In the genomic region with DNA sequence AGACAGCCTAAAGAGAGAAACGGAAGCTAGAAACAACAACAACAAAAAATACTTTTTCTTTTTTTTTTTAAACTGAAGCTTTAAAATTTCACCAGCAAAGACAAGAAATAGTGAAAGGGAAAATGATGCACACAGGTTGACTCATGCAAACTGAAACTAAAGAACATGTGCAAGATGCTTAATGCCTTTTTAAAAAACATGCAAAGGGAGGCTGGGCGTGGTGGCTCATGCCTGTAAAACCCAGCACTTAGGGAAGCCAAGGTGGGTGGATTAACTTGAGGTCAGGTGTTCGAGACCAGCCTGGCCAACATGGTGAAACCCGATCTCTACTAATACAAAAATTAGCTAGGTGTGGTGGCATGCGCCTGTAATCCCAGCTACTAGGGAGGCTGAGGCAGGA, we compare ENCODE assay signal across 13 cellular contexts.
DNase-seq lines count a peak whose midpoint lies in the region; ATAC-seq, FAIRE-seq and TF ChIP-seq lines count a peak whose summit lies in the region.
"Had no signal": no experiment of that assay in that cellular context is flagged by ENCODE, and none has a peak within 500 bp of the region (broad histone marks: within the 10 kb centered on the region; RNA-seq: fewer than 3 reads in every experiment).

No MANE protein-coding gene starts in this region.

- TF ChIP-seq POLR2A in erythroblast (IDR thresholded peaks at IDR 0.05; ENCODE audit: low read length): no peak

- no peaks in the 10 kb centered on the region for H4K20me1 ChIP-seq in MM.1S (ENCODE audit: insufficient read depth, low read length)

- peak; percentile 59 for DNase-seq in MM.1S
- peak; percentile 61 for DNase-seq in stimulated activated CD4-positive, alpha-beta T cell treated with anti-CD3 and anti-CD28 coated beads, Interleukin-4, amount 100 ng/mL, for 1 hour
- no peak for DNase-seq in erythroblast (lab: John Stamatoyannopoulos, UW)
- no peak for DNase-seq in NCI-H69 (lab: John Stamatoyannopoulos, UW)
- no peak for DNase-seq in urothelium cell line (ENCODE audit: low spot score)
- DNase-seq: caudate nucleus, DMS79 treated with DMSO at 0.1 percent for 48 hours had no signal

- no peaks in the 10 kb centered on the region for H3K36me3 ChIP-seq in MM.1S (replicated peaks; ENCODE audit: insufficient read depth, low read length)
- H3K36me3 ChIP-seq: neutrophil had no signal

- H3K9me2 ChIP-seq in MM.1S (replicated peaks; ENCODE audit: insufficient read depth, low read length): no peaks in the 10 kb centered on the region

- no peaks in the 10 kb centered on the region for H3K79me2 ChIP-seq in MM.1S (ENCODE audit: low read length)

- no peaks in the 10 kb centered on the region for H3K27me3 ChIP-seq in MM.1S (replicated peaks; ENCODE audit: insufficient read depth, low read length)
- H3K27me3 ChIP-seq: neutrophil had no signal

- no peaks in the 10 kb centered on the region for H3K9me3 Mint-ChIP-seq in activated naive CD4-positive, alpha-beta T cell treated with anti-CD3 and anti-CD28 coated beads, Interleukin-2, amount 50 U/mL, for 24 hours

- H3K4me3 Mint-ChIP-seq in activated naive CD4-positive, alpha-beta T cell treated with anti-CD3 and anti-CD28 coated beads, Interleukin-2, amount 50 U/mL, for 24 hours: no peak overlapping the region
- H3K4me3 Mint-ChIP-seq: T-cell had no signal

- no peaks in the 10 kb centered on the region for H3K9me3 ChIP-seq in MM.1S (replicated peaks; ENCODE audit: insufficient read depth, low read length)
- H3K9me3 ChIP-seq: neutrophil had no signal

- no peak overlapping the region for H3K4me2 ChIP-seq in MM.1S (ENCODE audit: low read depth, low read length)

- H3K27ac Mint-ChIP-seq in activated naive CD4-positive, alpha-beta T cell treated with anti-CD3 and anti-CD28 coated beads, Interleukin-2, amount 50 U/mL, for 24 hours: peak overlapping the region; percentile 62

- no peak overlapping the region for H2AFZ ChIP-seq in MM.1S (ENCODE audit: low read length)

- H3K36me3 Mint-ChIP-seq in activated naive CD4-positive, alpha-beta T cell treated with anti-CD3 and anti-CD28 coated beads, Interleukin-2, amount 50 U/mL, for 24 hours: peaks cover 15% of the 10 kb centered on the region

- ATAC-seq in GM19455 (IDR thresholded peaks at IDR 0.05; ENCODE audit: unreplicated experiment) (peak; percentile 64), GM21423 (IDR thresholded peaks at IDR 0.05; ENCODE audit: unreplicated experiment) (no peak)
- ATAC-seq: T-cell had no signal

- no peak overlapping the region for H3K27ac ChIP-seq in MM.1S (ENCODE audit: low read length)
- H3K27ac ChIP-seq: HL-60, neutrophil had no signal

- peaks cover 45% of the 10 kb centered on the region for H3K4me1 Mint-ChIP-seq in activated naive CD4-positive, alpha-beta T cell treated with anti-CD3 and anti-CD28 coated beads, Interleukin-2, amount 50 U/mL, for 24 hours

- no peaks in the 10 kb centered on the region for H3K27me3 Mint-ChIP-seq in activated naive CD4-positive, alpha-beta T cell treated with anti-CD3 and anti-CD28 coated beads, Interleukin-2, amount 50 U/mL, for 24 hours
- H3K27me3 Mint-ChIP-seq: T-cell had no signal

- no peaks in the 10 kb centered on the region for H3F3A ChIP-seq in MM.1S (ENCODE audit: insufficient read depth, low read length)

- H3K4me1 ChIP-seq in MM.1S (ENCODE audit: low read length): no peaks in the 10 kb centered on the region

- FAIRE-seq in urothelium cell line (lab: Jason Lieb, UNC): no peak

- H3K9ac ChIP-seq in MM.1S (ENCODE audit: low read length): no peak overlapping the region

- TF ChIP-seq CTCF in MM.1S (IDR thresholded peaks at IDR 0.05; ENCODE audit: low read length): no peak

- no peak overlapping the region for H3K4me3 ChIP-seq in MM.1S (ENCODE audit: low read length)

Comparison
In these comparisons a context has a peak if more than half of its experiments do, and no peak if none do; other contexts are left out.
1. DNase-seq: peak in MM.1S (single experiment) and stimulated activated CD4-positive, alpha-beta T cell treated with anti-CD3 and anti-CD28 coated beads, Interleukin-4, amount 100 ng/mL, for 1 hour (single experiment); none in erythroblast (0 of 2), NCI-H69 (single experiment) and urothelium cell line (single experiment).